Comparison of ENCODE assay signal across 26 cellular contexts in the genomic region with DNA sequence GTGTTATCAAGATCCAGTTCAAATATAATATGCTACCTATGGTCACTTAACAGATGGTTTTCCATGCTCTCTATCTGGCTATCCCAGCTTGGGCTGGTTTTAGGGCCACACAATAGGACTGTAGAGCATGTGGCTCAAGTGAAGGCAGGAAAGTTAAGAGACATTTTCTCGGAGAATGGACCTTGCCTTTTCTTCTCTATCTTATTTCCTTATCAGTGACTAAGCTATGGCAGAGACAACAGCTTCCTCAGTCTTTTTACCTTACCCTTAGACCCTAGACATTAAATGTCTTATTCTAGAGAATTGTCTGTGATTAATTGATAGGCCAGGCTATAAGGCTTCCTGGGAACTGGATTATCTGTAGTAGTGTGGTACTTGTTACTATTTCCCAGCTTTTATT.
"Had no signal": no experiment of that assay in that cellular context is flagged by ENCODE, and none has a peak within 500 bp of the region (broad histone marks: within the 10 kb centered on the region; RNA-seq: fewer than 3 reads in every experiment).

No MANE protein-coding gene starts in this region.

- FAIRE-seq: keratinocyte, urothelium cell line had no signal

- H3K4me3 ChIP-seq: left lung, lower lobe of right lung, neural progenitor cell, ovary, right atrium auricular region, right lobe of liver, suprapubic skin, thoracic aorta, tibial artery, upper lobe of right lung had no signal

- H3K9me3 ChIP-seq: left lung, lower lobe of right lung, neutrophil, ovary, right atrium auricular region, right lobe of liver, suprapubic skin, thoracic aorta, tibial artery, upper lobe of right lung had no signal

- H3K4me2 ChIP-seq: neural progenitor cell had no signal

- H3K27ac ChIP-seq: left lung, lower lobe of right lung, neural progenitor cell, neutrophil, ovary, right atrium auricular region, right lobe of liver, suprapubic skin, thoracic aorta, tibial artery, upper lobe of right lung had no signal

- H3K9ac ChIP-seq: neural progenitor cell had no signal

- H3K4me1 ChIP-seq: left lung, right lobe of liver, upper lobe of right lung had no signal

- H3K27me3 ChIP-seq: left lung, neural progenitor cell, neutrophil, ovary, right atrium auricular region, right lobe of liver, suprapubic skin, tibial artery, upper lobe of right lung had no signal

- ATAC-seq: left cardiac atrium; left lung; lower lobe of right lung; natural killer cell; right lobe of liver; stimulated activated effector memory CD8-positive, alpha-beta T cell treated with anti-CD3 and anti-CD28 coated beads, Interleukin-12 subunit alpha, Interleukin-12 subunit beta, amount 100 ng/mL, for 72 hours; upper lobe of right lung had no signal

- H2AFZ ChIP-seq: neural progenitor cell had no signal

- DNase-seq: hippocampal formation; kidney glomerular epithelial cell; left cardiac atrium; left lung; lower lobe of right lung; mammary epithelial cell; mesenchymal stem cell; naive B cell; natural killer cell; nephron progenitor cell; occipital lobe; ovary; right lobe of liver; stimulated activated CD4-positive, alpha-beta T cell treated with anti-CD3 and anti-CD28 coated beads, Interleukin-4, amount 100 ng/mL, for 24 hours; stimulated activated naive CD4-positive, alpha-beta T cell; tibial artery; trophoblast cell; upper lobe of right lung had no signal

- H3K36me3 ChIP-seq: left lung, lower lobe of right lung, neural progenitor cell, ovary, right atrium auricular region, right lobe of liver, suprapubic skin, thoracic aorta, tibial artery, upper lobe of right lung had no signal
